ENCODE assay signal across 23 cellular contexts in the genomic region with DNA sequence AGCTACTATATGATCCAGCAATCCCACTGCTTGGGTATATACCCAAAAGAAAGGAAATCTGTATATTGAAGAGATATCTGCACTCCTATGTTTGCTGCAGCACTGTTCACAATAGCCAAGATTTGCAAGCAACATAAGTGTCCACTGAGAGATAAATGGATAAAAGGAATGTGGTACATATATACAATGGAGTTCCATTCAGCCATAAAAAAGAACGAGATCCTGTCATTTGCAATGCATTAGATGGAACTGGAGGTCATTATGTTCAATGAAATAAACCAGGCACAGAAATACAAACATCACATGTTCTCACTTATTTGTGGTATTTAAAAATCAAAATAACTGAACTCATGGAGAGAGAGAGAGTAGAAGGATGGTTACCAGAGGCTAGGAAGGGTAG.
"Had no signal": no experiment of that assay in that cellular context is flagged by ENCODE, and none has a peak within 500 bp of the region (broad histone marks: within the 10 kb centered on the region; RNA-seq: fewer than 3 reads in every experiment).

No MANE protein-coding gene starts in this region.

- H3K27ac ChIP-seq: colonic mucosa, coronary artery, dorsolateral prefrontal cortex, epithelial cell of prostate, esophagus muscularis mucosa, esophagus squamous epithelium, foreskin keratinocyte, gastrocnemius medialis, gastroesophageal sphincter, heart left ventricle, heart right ventricle had no signal

- H3K4me1 ChIP-seq: colonic mucosa, esophagus muscularis mucosa, esophagus squamous epithelium, foreskin keratinocyte, gastrocnemius medialis, gastroesophageal sphincter, heart left ventricle, heart right ventricle had no signal

- H3K9me3 ChIP-seq: colonic mucosa, esophagus muscularis mucosa, esophagus squamous epithelium, gastrocnemius medialis, gastroesophageal sphincter, heart left ventricle had no signal

- H3K4me3 ChIP-seq: colonic mucosa, coronary artery, dorsolateral prefrontal cortex, esophagus muscularis mucosa, esophagus squamous epithelium, gastrocnemius medialis, gastroesophageal sphincter, heart left ventricle, heart right ventricle had no signal

- ATAC-seq: effector memory CD8-positive, alpha-beta T cell; esophagus mucosa; foreskin keratinocyte; gastrocnemius medialis; gastroesophageal sphincter; heart left ventricle; heart right ventricle had no signal

- H3K36me3 ChIP-seq: colonic mucosa, esophagus squamous epithelium, gastrocnemius medialis, gastroesophageal sphincter, heart left ventricle, heart right ventricle had no signal

- DNase-seq: colonic mucosa; cortex of kidney; dermis blood vessel endothelial cell; dorsolateral prefrontal cortex; effector CD4-positive, alpha-beta T cell; effector CD8-positive, alpha-beta T cell; effector memory CD4-positive, alpha-beta T cell; effector memory CD8-positive, alpha-beta T cell; endodermal cell; erythroblast; esophagus squamous epithelium; foreskin fibroblast; foreskin keratinocyte; gastrocnemius medialis; glutamatergic neuron; head of caudate nucleus; heart left ventricle; heart right ventricle had no signal

- H3K27me3 ChIP-seq: colonic mucosa, dorsolateral prefrontal cortex, esophagus muscularis mucosa, esophagus squamous epithelium, foreskin keratinocyte, gastrocnemius medialis, gastroesophageal sphincter had no signal
